Comparison of ENCODE assay signal across 1 cellular context in genomic region chr17:47905221-47905733, GRCh38.
A peak's percentile ranks its signal among the peaks of the same experiment; 100 is the strongest.
TF ChIP-seq lines count a peak whose summit lies in the region.

No MANE protein-coding gene starts in this region.

TF ChIP-seq in HepG2, 621 proteins besides CTCF, POLR2A, EP300 and RAD21:
- TF ChIP-seq ZNF75D (CRISPR knock-in tag; IDR thresholded peaks at IDR 0.05; ENCODE audit: borderline replicate concordance): peak; percentile 89; the same call in 1 of the 2 replicates
- TF ChIP-seq, protein P1, sequence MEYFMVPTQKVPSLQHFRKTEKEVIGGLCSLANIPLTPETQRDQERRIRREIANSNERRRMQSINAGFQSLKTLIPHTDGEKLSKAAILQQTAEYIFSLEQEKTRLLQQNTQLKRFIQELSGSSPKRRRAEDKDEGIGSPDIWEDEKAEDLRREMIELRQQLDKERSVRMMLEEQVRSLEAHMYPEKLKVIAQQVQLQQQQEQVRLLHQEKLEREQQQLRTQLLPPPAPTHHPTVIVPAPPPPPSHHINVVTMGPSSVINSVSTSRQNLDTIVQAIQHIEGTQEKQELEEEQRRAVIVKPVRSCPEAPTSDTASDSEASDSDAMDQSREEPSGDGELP (IDR thresholded peaks at IDR 0.05; ENCODE audit: borderline replicate concordance, low read depth): peak; percentile 36; the same call in 1 of the 2 replicates
- no peak for TF ChIP-seq MAFK (conservative IDR thresholded peaks at IDR 0.05 in 1 of 2, IDR thresholded peaks at IDR 0.05 in 1 of 2; ENCODE audit: low read length in 2 of 2)
